In genomic region chr3:179796421-179796820, GRCh38 we compare ENCODE assay signal across 19 cellular contexts.
A peak's percentile ranks its signal among the peaks of the same experiment; 100 is the strongest.
DNase-seq lines count a peak whose midpoint lies in the region; ATAC-seq and TF ChIP-seq lines count a peak whose summit lies in the region.
"Had no signal": no experiment of that assay in that cellular context is flagged by ENCODE, and none has a peak within 500 bp of the region (broad histone marks: within the 10 kb centered on the region; RNA-seq: fewer than 3 reads in every experiment).

No MANE protein-coding gene starts in this region.

- no peaks in the 10 kb centered on the region for H3K9me3 Mint-ChIP-seq in endodermal cell
- H3K9me3 Mint-ChIP-seq in stimulated activated effector memory CD8-positive, alpha-beta T cell treated with anti-CD3 and anti-CD28 coated beads, Interleukin-12 subunit alpha, Interleukin-12 subunit beta, amount 100 ng/mL, for 72 hours, result no peaks in the 10 kb centered on the region
- H3K9me3 Mint-ChIP-seq in CD14-positive monocyte, result no peaks in the 10 kb centered on the region
- H3K9me3 Mint-ChIP-seq: CD4-positive, alpha-beta T cell had no signal

- WGBS in endodermal cell (ENCODE audit: insufficient coverage in 1 of 2, insufficient read length in 1 of 2), 2 experiments, result 86 to 96% methylated on average over 3 to 4 of the region's 4 CpGs
- WGBS in smooth muscle cell (ENCODE audit: low lambda C conversion rate), result 24% methylated on average over 4 of the region's 4 CpGs

- H3K36me3 ChIP-seq in DND-41 (ENCODE audit: insufficient read depth, low read length) (peaks cover 26% of the 10 kb centered on the region), KOPT-K1 (ENCODE audit: insufficient read depth, low read length) (peaks cover 10% of the 10 kb centered on the region), endodermal cell (ENCODE audit: control insufficient read depth, insufficient read depth, low read length) (no peaks in the 10 kb centered on the region), smooth muscle cell (ENCODE audit: low read depth) (no peaks in the 10 kb centered on the region)
- H3K36me3 ChIP-seq: BLaER1 had no signal

- H3K4me1 Mint-ChIP-seq in endodermal cell (peaks cover 13% of the 10 kb centered on the region), CD14-positive monocyte (no peaks in the 10 kb centered on the region)
- H3K4me1 Mint-ChIP-seq in stimulated activated effector memory CD8-positive, alpha-beta T cell treated with anti-CD3 and anti-CD28 coated beads, Interleukin-12 subunit alpha, Interleukin-12 subunit beta, amount 100 ng/mL, for 72 hours, result peaks cover 5% of the 10 kb centered on the region

- no peak for TF ChIP-seq CTCF in DND-41 (IDR thresholded peaks at IDR 0.05; ENCODE audit: borderline replicate concordance, extremely low read depth, low read length, poor library complexity, severe bottlenecking)
- TF ChIP-seq CTCF in endodermal cell (conservative IDR thresholded peaks at IDR 0.05), result no peak
- TF ChIP-seq CTCF in smooth muscle cell (IDR thresholded peaks at IDR 0.05; ENCODE audit: borderline replicate concordance, insufficient read depth, poor library complexity, severe bottlenecking), result no peak
- TF ChIP-seq CTCF in CD14-positive monocyte (IDR thresholded peaks at IDR 0.05), result no peak

- H3K79me2 ChIP-seq in DND-41 (ENCODE audit: insufficient read depth, low read length) (no peaks in the 10 kb centered on the region), smooth muscle cell (ENCODE audit: low read depth) (no peaks in the 10 kb centered on the region)

- peaks cover 4% of the 10 kb centered on the region for H3F3A ChIP-seq in smooth muscle cell (ENCODE audit: low read depth)

- no peaks in the 10 kb centered on the region for H3K4me1 ChIP-seq in DND-41 (ENCODE audit: insufficient read depth, low read length)
- peaks cover 4% of the 10 kb centered on the region for H3K4me1 ChIP-seq in endodermal cell (ENCODE audit: control insufficient read depth, insufficient read depth, low read length)
- peaks cover 7% of the 10 kb centered on the region for H3K4me1 ChIP-seq in smooth muscle cell (ENCODE audit: low read depth)
- H3K4me1 ChIP-seq: BLaER1 had no signal

- ATAC-seq in DND-41 (ENCODE audit: insufficient read depth, low read depth) (0 out of 3 replicates have a peak, but pooled peaks have one; percentile 34), HG02885 (IDR thresholded peaks at IDR 0.05; ENCODE audit: poor library complexity, unreplicated experiment) (no peak)
- ATAC-seq in stimulated activated effector memory CD8-positive, alpha-beta T cell treated with anti-CD3 and anti-CD28 coated beads, Interleukin-12 subunit alpha, Interleukin-12 subunit beta, amount 100 ng/mL, for 72 hours, result no peak

- H3K9ac ChIP-seq in DND-41 (ENCODE audit: low read depth, low read length), result no peak overlapping the region
- no peak overlapping the region for H3K9ac ChIP-seq in endodermal cell (ENCODE audit: extremely low read depth, low read length, poor library complexity, severe bottlenecking)
- H3K9ac ChIP-seq in smooth muscle cell (ENCODE audit: low read depth), result no peak overlapping the region
- H3K9ac ChIP-seq: BLaER1 had no signal

- intact Hi-C loops in CD14-positive monocyte (cut with micrococcal nuclease), result no loop called here

- no peaks in the 10 kb centered on the region for H4K20me1 ChIP-seq in DND-41 (ENCODE audit: insufficient read depth, low read length)
- no peaks in the 10 kb centered on the region for H4K20me1 ChIP-seq in smooth muscle cell (ENCODE audit: low read depth)
- H4K20me1 ChIP-seq: BLaER1 had no signal

- H3K9me3 ChIP-seq in DND-41 (ENCODE audit: insufficient read depth, low read length, severe bottlenecking) (no peaks in the 10 kb centered on the region), KOPT-K1 (ENCODE audit: insufficient read depth, low read length, poor library complexity, severe bottlenecking) (no peaks in the 10 kb centered on the region), endodermal cell (ENCODE audit: control insufficient read depth, low read length) (no peaks in the 10 kb centered on the region), smooth muscle cell (replicated peaks; ENCODE audit: low read depth) (no peaks in the 10 kb centered on the region)
- H3K9me3 ChIP-seq: BLaER1 had no signal

- H3K36me3 Mint-ChIP-seq in endodermal cell (ENCODE audit: low read depth), result no peaks in the 10 kb centered on the region
- no peaks in the 10 kb centered on the region for H3K36me3 Mint-ChIP-seq in stimulated activated effector memory CD8-positive, alpha-beta T cell treated with anti-CD3 and anti-CD28 coated beads, Interleukin-12 subunit alpha, Interleukin-12 subunit beta, amount 100 ng/mL, for 72 hours
- H3K36me3 Mint-ChIP-seq in CD14-positive monocyte, result no peaks in the 10 kb centered on the region

- DNase-seq in DND-41 (no peak), endodermal cell (no peak), smooth muscle cell (lab: John Stamatoyannopoulos, UW; ENCODE audit: unreplicated experiment) (no peak), CD14-positive monocyte (ENCODE audit: low spot score) (no peak)
- no peak for DNase-seq in stimulated activated effector memory CD8-positive, alpha-beta T cell treated with anti-CD3 and anti-CD28 coated beads, Interleukin-12 subunit alpha, Interleukin-12 subunit beta, amount 100 ng/mL, for 72 hours (ENCODE audit: low spot score in 2 of 2)
- DNase-seq: CD4-positive, alpha-beta T cell; EL; GF-D8; KG1; NCI-H1092; NCI-H1417 treated with DMSO at 0.1 percent for 48 hours; NCI-H1694 treated with DMSO at 0.1 percent for 48 hours; NCI-H2081; NCI-H2227 treated with DMSO at 0.1 percent for 48 hours; Right ventricle myocardium superior; RPMI8226 had no signal

- H3K4me2 ChIP-seq in DND-41 (ENCODE audit: insufficient read depth, low read length) (no peak overlapping the region), smooth muscle cell (peak overlapping the region; percentile 45)
- H3K4me2 ChIP-seq: BLaER1 had no signal

- no peaks in the 10 kb centered on the region for H3K27me3 ChIP-seq in DND-41 (ENCODE audit: insufficient read depth, low read length, poor library complexity)
- H3K27me3 ChIP-seq in endodermal cell (ENCODE audit: control insufficient read depth, insufficient read depth, low read length, poor library complexity, severe bottlenecking), result no peaks in the 10 kb centered on the region
- H3K27me3 ChIP-seq in smooth muscle cell (ENCODE audit: low read depth), result no peaks in the 10 kb centered on the region
- H3K27me3 ChIP-seq: BLaER1 had no signal

- H3K27ac Mint-ChIP-seq in endodermal cell (no peak overlapping the region), CD14-positive monocyte (no peak overlapping the region)
- no peak overlapping the region for H3K27ac Mint-ChIP-seq in stimulated activated effector memory CD8-positive, alpha-beta T cell treated with anti-CD3 and anti-CD28 coated beads, Interleukin-12 subunit alpha, Interleukin-12 subunit beta, amount 100 ng/mL, for 72 hours
- H3K27ac Mint-ChIP-seq: CD4-positive, alpha-beta T cell had no signal

- no peak overlapping the region for H3K4me3 Mint-ChIP-seq in endodermal cell
- H3K4me3 Mint-ChIP-seq in stimulated activated effector memory CD8-positive, alpha-beta T cell treated with anti-CD3 and anti-CD28 coated beads, Interleukin-12 subunit alpha, Interleukin-12 subunit beta, amount 100 ng/mL, for 72 hours, result no peak overlapping the region
- H3K4me3 Mint-ChIP-seq in CD14-positive monocyte, result no peak overlapping the region
- H3K4me3 Mint-ChIP-seq: CD4-positive, alpha-beta T cell had no signal

- H3K27me3 Mint-ChIP-seq in endodermal cell (ENCODE audit: insufficient read depth) (no peaks in the 10 kb centered on the region), CD14-positive monocyte (ENCODE audit: low read depth in 3 of 3) (peaks cover 0 to 3% (median 2%) of the 10 kb centered on the region in 3 donors)
- H3K27me3 Mint-ChIP-seq: CD4-positive, alpha-beta T cell had no signal

- no peak overlapping the region for H3K4me3 ChIP-seq in DND-41 (ENCODE audit: low read depth in 1 of 2, low read length in 2 of 2)
- H3K4me3 ChIP-seq in endodermal cell (ENCODE audit: low read length), result peak overlapping the region; percentile 36
- H3K4me3 ChIP-seq in smooth muscle cell, result no peak overlapping the region
- H3K4me3 ChIP-seq: BLaER1 had no signal

- H2AFZ ChIP-seq in DND-41 (ENCODE audit: low read depth, low read length), result no peak overlapping the region
- H2AFZ ChIP-seq in smooth muscle cell (ENCODE audit: low read depth), result no peak overlapping the region

- H3K27ac ChIP-seq in DND-41 (ENCODE audit: low read length), result no peak overlapping the region
- H3K27ac ChIP-seq in KOPT-K1 (ENCODE audit: low read depth, low read length, poor library complexity, severe bottlenecking), result peak overlapping the region; percentile 30
- H3K27ac ChIP-seq in endodermal cell (ENCODE audit: low read depth, low read length), result no peak overlapping the region
- H3K27ac ChIP-seq in smooth muscle cell (ENCODE audit: low read depth), result no peak overlapping the region
- H3K27ac ChIP-seq: BLaER1 had no signal
